In the genomic region with DNA sequence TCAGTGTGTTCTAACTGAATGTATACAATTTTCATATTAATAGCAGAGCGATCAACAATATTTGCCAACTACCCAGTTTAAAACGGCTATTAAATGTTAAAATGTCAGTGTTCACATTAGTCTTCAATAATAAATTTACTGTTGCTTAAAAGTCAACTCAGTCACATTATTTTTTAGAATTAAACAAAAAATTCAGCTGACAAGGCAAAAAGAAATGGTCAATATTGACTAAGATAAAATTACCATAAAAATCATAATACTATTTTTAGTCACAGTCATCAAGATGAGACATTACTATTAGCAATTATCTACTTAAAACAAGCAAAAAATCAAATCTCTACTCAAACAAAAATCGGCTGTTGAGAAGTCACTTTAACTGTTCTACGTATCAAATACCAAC, we compare ENCODE assay signal across 8 cellular contexts. TPM values are rescaled to one million over a fixed set of nuclear protein-coding genes. Genes with fewer than 3 reads are reported as not detected.
DNase-seq lines count a peak whose midpoint lies in the region; ATAC-seq, FAIRE-seq and TF ChIP-seq lines count a peak whose summit lies in the region.

No MANE protein-coding gene starts in this region.

- peak overlapping the region; percentile 92 for H3K4me3 Mint-ChIP-seq in T-helper 2 cell treated with Interferon-gamma antibody and Interleukin-4, amounts not matched to agents 5 μg/mL and 100 μg/mL, for 36 hours

- H3K4me1 ChIP-seq in keratinocyte (ENCODE audit: control insufficient read depth, extremely low read depth, insufficient read depth, low read length) = peaks cover 10% of the 10 kb centered on the region
- H3K4me1 ChIP-seq in stomach smooth muscle (ENCODE audit: control insufficient read depth, insufficient read depth, low read length) = peaks cover 13% of the 10 kb centered on the region

- H3K27me3 ChIP-seq in keratinocyte (ENCODE audit: control insufficient read depth, extremely low read depth, insufficient read depth, low read length) = no peaks in the 10 kb centered on the region
- no peaks in the 10 kb centered on the region for H3K27me3 ChIP-seq in stomach smooth muscle (ENCODE audit: control insufficient read depth in 1 of 2, insufficient read depth in 2 of 2, low read length in 2 of 2)

- H3K27ac ChIP-seq in keratinocyte (ENCODE audit: control insufficient read depth, insufficient read depth, low read length) (peak overlapping the region; percentile 97), stomach smooth muscle (ENCODE audit: low read length) (no peak overlapping the region)

- no peak overlapping the region for H2AFZ ChIP-seq in keratinocyte (ENCODE audit: control insufficient read depth, low read length)

- H4K20me1 ChIP-seq in keratinocyte (ENCODE audit: control insufficient read depth, extremely low read depth, insufficient read depth, low read length) = no peaks in the 10 kb centered on the region

- H3K4me1 Mint-ChIP-seq in T-helper 2 cell treated with Interferon-gamma antibody and Interleukin-4, amounts not matched to agents 5 μg/mL and 100 μg/mL, for 36 hours (ENCODE audit: low read depth) = peaks cover 27% of the 10 kb centered on the region

- H3K36me3 Mint-ChIP-seq in T-helper 2 cell treated with Interferon-gamma antibody and Interleukin-4, amounts not matched to agents 5 μg/mL and 100 μg/mL, for 36 hours (ENCODE audit: low read depth) = peaks cover 22% of the 10 kb centered on the region
- H3K36me3 Mint-ChIP-seq in activated naive CD4-positive, alpha-beta T cell treated with anti-CD3 and anti-CD28 coated beads, Interleukin-2, amount 50 U/mL, for 72 hours = peaks cover 26 to 32% of the 10 kb centered on the region in 2 donors

- no peak for TF ChIP-seq POLR2A in H54 (IDR thresholded peaks at IDR 0.05; ENCODE audit: low read depth, low read length)

- H3K4me2 ChIP-seq in keratinocyte (ENCODE audit: control insufficient read depth, extremely low read depth, insufficient read depth, low read depth, low read length) = peak overlapping the region; percentile 80

- DNase-seq in T-helper 2 cell treated with Interferon-gamma antibody and Interleukin-4, amounts not matched to agents 5 μg/mL and 100 μg/mL, for 36 hours (ENCODE audit: low spot score) = no peak
- DNase-seq in T-helper 2 cell (no peak), keratinocyte (ENCODE audit: low read depth, low spot score) (no peak), H54 (ENCODE audit: insufficient read length, low spot score) (no peak)
- no peak for DNase-seq in activated naive CD4-positive, alpha-beta T cell treated with anti-CD3 and anti-CD28 coated beads, Interleukin-2, amount 50 U/mL, for 72 hours (ENCODE audit: low spot score in 2 of 2)

- no peaks in the 10 kb centered on the region for H3K27me3 Mint-ChIP-seq in T-helper 2 cell treated with Interferon-gamma antibody and Interleukin-4, amounts not matched to agents 5 μg/mL and 100 μg/mL, for 36 hours (ENCODE audit: low read depth)

- dilution Hi-C loops in keratinocyte (cut with MboI; ENCODE audit: extremely low pct_ligation_motif_present, low sequenced_read_pairs) = no loop called here

- H3K36me3 ChIP-seq in keratinocyte (ENCODE audit: control insufficient read depth in 2 of 2, extremely low read depth in 1 of 2, insufficient read depth in 2 of 2, low read length in 2 of 2) (peaks cover 0 to 2% of the 10 kb centered on the region in 2 experiments), stomach smooth muscle (ENCODE audit: control insufficient read depth in 2 of 2, insufficient read depth in 2 of 2, low read length in 2 of 2) (no peaks in the 10 kb centered on the region)

- H3K9me3 ChIP-seq in keratinocyte (ENCODE audit: control insufficient read depth, low read depth, low read length) (no peaks in the 10 kb centered on the region), stomach smooth muscle (ENCODE audit: control insufficient read depth in 2 of 2, low read length in 2 of 2) (no peaks in the 10 kb centered on the region)

- FAIRE-seq in keratinocyte (lab: Jason Lieb, UNC) (no peak), H54 (lab: Jason Lieb, UNC) (no peak)

- peak overlapping the region; percentile 98 for H3K9ac ChIP-seq in keratinocyte (ENCODE audit: control insufficient read depth, extremely low read depth, insufficient read depth, low read length)
- H3K9ac ChIP-seq in stomach smooth muscle (ENCODE audit: low read length in 2 of 2) = peak overlapping the region; percentile 98

- ATAC-seq in activated naive CD4-positive, alpha-beta T cell treated with anti-CD3 and anti-CD28 coated beads, Interleukin-2, amount 50 U/mL, for 72 hours = no peak
- ATAC-seq in GM18519 (IDR thresholded peaks at IDR 0.05; ENCODE audit: low FRiP score, unreplicated experiment) (no peak), GM19324 (IDR thresholded peaks at IDR 0.05; ENCODE audit: low FRiP score, unreplicated experiment) (no peak)

- no peaks in the 10 kb centered on the region for H3K9me1 ChIP-seq in keratinocyte (ENCODE audit: control insufficient read depth, extremely low read depth, insufficient read depth, low read length)

- TF ChIP-seq CTCF in keratinocyte (optimal IDR thresholded peaks at IDR 0.05 in 1 of 3, IDR thresholded peaks at IDR 0.05 in 1 of 3, conservative IDR thresholded peaks at IDR 0.05 in 1 of 3; ENCODE audit: extremely low read depth in 1 of 3, insufficient read depth in 2 of 3, low read length in 3 of 3) = no peak

- peaks cover 3% of the 10 kb centered on the region for H3K9me3 Mint-ChIP-seq in T-helper 2 cell treated with Interferon-gamma antibody and Interleukin-4, amounts not matched to agents 5 μg/mL and 100 μg/mL, for 36 hours
- H3K9me3 Mint-ChIP-seq in activated naive CD4-positive, alpha-beta T cell treated with anti-CD3 and anti-CD28 coated beads, Interleukin-2, amount 50 U/mL, for 72 hours = peaks cover 3 to 4% of the 10 kb centered on the region in 2 donors

- H3K4me3 ChIP-seq in keratinocyte (ENCODE audit: control insufficient read depth in 2 of 3, extremely low read depth in 1 of 3, insufficient read depth in 2 of 3, low read depth in 1 of 3, low read length in 3 of 3) (peak overlapping the region; percentile 77 to 95 (median 86)), stomach smooth muscle (ENCODE audit: low read length in 2 of 2) (peak overlapping the region; percentile 97 to 99)

- peaks cover 61% of the 10 kb centered on the region for H3K79me2 ChIP-seq in keratinocyte (ENCODE audit: control insufficient read depth, insufficient read depth, low read length)

- H3K27ac Mint-ChIP-seq in T-helper 2 cell treated with Interferon-gamma antibody and Interleukin-4, amounts not matched to agents 5 μg/mL and 100 μg/mL, for 36 hours = peak overlapping the region; percentile 94
- H3K27ac Mint-ChIP-seq in activated naive CD4-positive, alpha-beta T cell treated with anti-CD3 and anti-CD28 coated beads, Interleukin-2, amount 50 U/mL, for 72 hours = peak overlapping the region; percentile 96 to 100

RNA-seq across cellular contexts. Expression of a gene that starts 1.5 kb away (rescaled TPM):
- 10 to 100 TPM; 17.3 to 26.3 TPM for total RNA-seq in activated naive CD4-positive, alpha-beta T cell treated with anti-CD3 and anti-CD28 coated beads, Interleukin-2, amount 50 U/mL, for 72 hours
- polyA plus RNA-seq in keratinocyte = 7.8 to 13.4 TPM (median 8.8 TPM) in 3 replicates
- 10.0 TPM for polyA plus RNA-seq in keratinocyte (2011; ENCODE audit: low read depth)
- 7.9 and 11.8 TPM in 2 replicates for polyA plus RNA-seq in keratinocyte (2011; cell fraction: cytosol; rRNA removed)
- 7.7 and 10.8 TPM in 2 replicates for polyA plus RNA-seq in keratinocyte (2011; cell fraction: nucleus; rRNA removed)
- polyA plus RNA-seq in keratinocyte (2012; ENCODE audit: low replicate concordance) = 9.1 and 9.7 TPM in 2 replicates
- 2.0 to 10.2 TPM (median 5.7 TPM) in 3 replicates for polyA minus RNA-seq in keratinocyte
- 22.8 TPM for polyA minus RNA-seq in keratinocyte (2011; cell fraction: cytosol; rRNA and poly(A)+ RNA removed)
- 14.4 and 19.1 TPM in 2 replicates for polyA minus RNA-seq in keratinocyte (2011; cell fraction: nucleus; rRNA and poly(A)+ RNA removed)

RNA-seq across cellular contexts. Expression of a gene that starts 58.0 kb away (rescaled TPM):
- 10 to 100 TPM; 12.0 to 12.8 TPM for total RNA-seq in activated naive CD4-positive, alpha-beta T cell treated with anti-CD3 and anti-CD28 coated beads, Interleukin-2, amount 50 U/mL, for 72 hours
- polyA plus RNA-seq in keratinocyte = 3.8 to 5.0 TPM (median 4.4 TPM) in 3 replicates
- 3.0 TPM for polyA plus RNA-seq in keratinocyte (2011; ENCODE audit: low read depth)
- 2.8 and 6.1 TPM in 2 replicates for polyA plus RNA-seq in keratinocyte (2011; cell fraction: cytosol; rRNA removed)
- polyA plus RNA-seq in keratinocyte (2011; cell fraction: nucleus; rRNA removed) = 4.8 and 6.3 TPM in 2 replicates
- polyA plus RNA-seq in keratinocyte (2012; ENCODE audit: low replicate concordance) = 2.9 and 7.3 TPM in 2 replicates
- 1.9 to 4.3 TPM (median 4.0 TPM) in 3 replicates for polyA minus RNA-seq in keratinocyte
- 6.9 TPM for polyA minus RNA-seq in keratinocyte (2011; cell fraction: cytosol; rRNA and poly(A)+ RNA removed)
- 5.0 and 6.0 TPM in 2 replicates for polyA minus RNA-seq in keratinocyte (2011; cell fraction: nucleus; rRNA and poly(A)+ RNA removed)
